In the genomic region with DNA sequence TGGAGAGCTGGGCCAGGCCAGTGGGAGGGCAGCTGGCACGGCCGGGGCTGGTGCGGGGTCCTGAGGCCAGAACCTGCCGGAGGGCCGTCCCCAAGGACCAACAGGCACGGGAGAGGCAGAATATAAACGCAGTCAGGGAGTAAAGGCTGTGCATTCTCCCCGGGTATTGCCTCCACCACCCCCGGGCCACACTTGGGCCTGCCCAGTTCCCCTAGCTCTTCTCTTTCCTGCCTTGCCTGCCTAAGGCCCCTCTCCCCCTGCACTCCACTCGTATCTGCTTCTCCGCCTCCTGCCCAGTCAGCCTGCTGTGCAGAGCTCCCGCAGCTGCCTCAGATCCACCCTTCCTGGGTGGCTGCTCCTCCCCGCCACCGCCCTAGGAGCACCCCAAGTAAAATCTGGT, we compare ENCODE assay signal across 30 cellular contexts. TPM values are rescaled to one million over a fixed set of nuclear protein-coding genes. Genes with fewer than 3 reads are reported as not detected.
A peak's percentile ranks its signal among the peaks of the same experiment; 100 is the strongest.
DNase-seq lines count a peak whose midpoint lies in the region; ATAC-seq and TF ChIP-seq lines count a peak whose summit lies in the region.
"Had no signal": no experiment of that assay in that cellular context is flagged by ENCODE, and none has a peak within 500 bp of the region (broad histone marks: within the 10 kb centered on the region; RNA-seq: fewer than 3 reads in every experiment).

No MANE protein-coding gene starts in this region.

- H3K9me3 ChIP-seq in BLaER1, result peaks cover 27% of the 10 kb centered on the region
- H3K9me3 ChIP-seq in SK-N-MC (ENCODE audit: low read depth, low read length), result no peaks in the 10 kb centered on the region
- H3K9me3 ChIP-seq in mesenchymal stem cell (ENCODE audit: control insufficient read depth, low read length), result no peaks in the 10 kb centered on the region
- H3K9me3 ChIP-seq in endodermal cell (ENCODE audit: control insufficient read depth, low read length), result no peaks in the 10 kb centered on the region
- H3K9me3 ChIP-seq: Caco-2, colonic mucosa, Peyer's patch, sigmoid colon, tibial artery had no signal

- H2BK120ac ChIP-seq in mesenchymal stem cell (ENCODE audit: low read depth, low read length), result no peak overlapping the region

- H3K18ac ChIP-seq in mesenchymal stem cell (ENCODE audit: low read depth in 1 of 2, low read length in 2 of 2), result peak overlapping the region in 1 of 2 experiments; percentile 16

- H3K4me2 ChIP-seq in BLaER1 (peak overlapping the region; percentile 81), mesenchymal stem cell (ENCODE audit: low read length, poor library complexity, severe bottlenecking) (peak overlapping the region; percentile 19)

- H3K4me3 Mint-ChIP-seq in T-cell (no peak overlapping the region), endodermal cell (no peak overlapping the region)
- H3K4me3 Mint-ChIP-seq: activated naive CD8-positive, alpha-beta T cell treated with anti-CD3 and anti-CD28 coated beads for 36 hours; effector memory CD8-positive, alpha-beta T cell; natural killer cell had no signal

- peaks cover 0 to 18% (median 3%) of the 10 kb centered on the region in 3 donors for H3K4me1 Mint-ChIP-seq in T-cell
- H3K4me1 Mint-ChIP-seq in endodermal cell, result peaks cover 10% of the 10 kb centered on the region
- H3K4me1 Mint-ChIP-seq: activated naive CD8-positive, alpha-beta T cell treated with anti-CD3 and anti-CD28 coated beads for 36 hours; natural killer cell had no signal

- H2AFZ ChIP-seq in mesenchymal stem cell (ENCODE audit: low read depth, low read length), result no peak overlapping the region

- peak overlapping the region; percentile 84 for H4K8ac ChIP-seq in mesenchymal stem cell (ENCODE audit: low read length)

- no peaks in the 10 kb centered on the region for H3K27me3 Mint-ChIP-seq in T-cell
- no peaks in the 10 kb centered on the region for H3K27me3 Mint-ChIP-seq in endodermal cell (ENCODE audit: insufficient read depth)
- H3K27me3 Mint-ChIP-seq: activated naive CD8-positive, alpha-beta T cell treated with anti-CD3 and anti-CD28 coated beads for 36 hours; effector memory CD8-positive, alpha-beta T cell had no signal

- H2BK5ac ChIP-seq in mesenchymal stem cell (ENCODE audit: low read depth, low read length, poor library complexity, severe bottlenecking), result no peak overlapping the region

- no peak overlapping the region for H3K27ac Mint-ChIP-seq in T-cell
- H3K27ac Mint-ChIP-seq in endodermal cell, result no peak overlapping the region
- H3K27ac Mint-ChIP-seq: activated naive CD8-positive, alpha-beta T cell treated with anti-CD3 and anti-CD28 coated beads for 36 hours had no signal

- no peaks in the 10 kb centered on the region; the same call in 1 of the 2 replicates for H3K36me3 ChIP-seq in BLaER1
- H3K36me3 ChIP-seq in SK-N-MC (ENCODE audit: insufficient read depth, low read length), result no peaks in the 10 kb centered on the region
- peaks cover 0 to 9% of the 10 kb centered on the region in 2 experiments for H3K36me3 ChIP-seq in mesenchymal stem cell (ENCODE audit: control insufficient read depth in 1 of 2, insufficient read depth in 2 of 2, low read depth in 1 of 2, low read length in 2 of 2)
- H3K36me3 ChIP-seq in endodermal cell (ENCODE audit: control insufficient read depth, insufficient read depth, low read length), result no peaks in the 10 kb centered on the region
- H3K36me3 ChIP-seq: colonic mucosa, Peyer's patch, sigmoid colon, tibial artery, WERI-Rb-1 had no signal

- no peak for ATAC-seq in T-cell (replicated peaks in 1 of 4)
- ATAC-seq: effector memory CD8-positive, alpha-beta T cell; natural killer cell had no signal

- H3K23ac ChIP-seq in mesenchymal stem cell (ENCODE audit: low read length in 2 of 2), result no peak overlapping the region

- no peak overlapping the region for H3K14ac ChIP-seq in mesenchymal stem cell (ENCODE audit: low read length in 2 of 2)

- H3K4me3 ChIP-seq in BLaER1, result no peak overlapping the region
- H3K4me3 ChIP-seq in SK-N-MC, result peak overlapping the region; percentile 38; the same call in 1 of the 2 replicates
- H3K4me3 ChIP-seq in mesenchymal stem cell (ENCODE audit: insufficient read depth in 1 of 2, low read depth in 1 of 2, low read length in 2 of 2), result peak overlapping the region in 1 of 2 experiments; percentile 28
- H3K4me3 ChIP-seq in endodermal cell (ENCODE audit: low read length), result no peak overlapping the region
- H3K4me3 ChIP-seq: colonic mucosa, Peyer's patch, sigmoid colon, tibial artery had no signal

- peak overlapping the region; percentile 4 for H2BK15ac ChIP-seq in mesenchymal stem cell (ENCODE audit: low read depth, poor library complexity, severe bottlenecking)

- H2BK12ac ChIP-seq in mesenchymal stem cell (ENCODE audit: low read length in 2 of 2), result peak overlapping the region in 1 of 2 experiments; percentile 6

- 69% methylated on average over 11 of the region's 14 CpGs for WGBS in mesenchymal stem cell
- WGBS in endodermal cell (ENCODE audit: insufficient coverage in 1 of 2, insufficient read length in 1 of 2), 2 experiments, result 79 to 83% methylated on average over 9 to 14 of the region's 14 CpGs

- H2AK5ac ChIP-seq in mesenchymal stem cell (ENCODE audit: low read length, severe bottlenecking), result no peak overlapping the region

- H4K91ac ChIP-seq in mesenchymal stem cell (ENCODE audit: low read length), result peak overlapping the region; percentile 45

- DNase-seq in SK-N-MC (ENCODE audit: low read depth, low spot score), result no peak
- DNase-seq in mesenchymal stem cell, result no peak
- peak; percentile 72 for DNase-seq in posterior vena cava (ENCODE audit: low spot score)
- DNase-seq in T-cell, result no peak
- DNase-seq in midbrain (lab: John Stamatoyannopoulos, UW), result no peak
- no peak for DNase-seq in endodermal cell
- DNase-seq: activated CD4-positive, alpha-beta T cell treated with anti-CD3 and anti-CD28 coated beads for 48 hours; activated gamma-delta T cell; activated naive CD8-positive, alpha-beta T cell treated with anti-CD3 and anti-CD28 coated beads for 36 hours; anterior cingulate cortex; C1 segment of cervical spinal cord; colonic mucosa; effector memory CD8-positive, alpha-beta T cell; KG1; MM.1S; natural killer cell; NCI-H2029; NCI-H345; NCI-H748 treated with DMSO at 0.1 percent for 48 hours; Peyer's patch; posterior cingulate gyrus; SHP77 treated with DMSO at 0.1 percent for 48 hours; sigmoid colon; stimulated activated CD4-positive, alpha-beta T cell treated with anti-CD3 and anti-CD28 coated beads, Interleukin-4, amount 100 ng/mL, for 24 hours; T-helper 9 cell; tibial artery; WERI-Rb-1 had no signal

- H3K4ac ChIP-seq in mesenchymal stem cell (ENCODE audit: low read depth in 1 of 2, low read length in 2 of 2), result no peak overlapping the region

- POLR2A ChIA-PET in T-cell (lab: Charles Lee), result no interaction called here

- H3K27ac ChIP-seq in BLaER1, result 0 out of 2 replicates have a peak overlapping the region, but pooled peaks have one; percentile 37
- H3K27ac ChIP-seq in SK-N-MC, result peak overlapping the region; percentile 7; the same call in 1 of the 2 replicates
- no peak overlapping the region for H3K27ac ChIP-seq in mesenchymal stem cell (ENCODE audit: low read length, poor library complexity, severe bottlenecking)
- H3K27ac ChIP-seq in endodermal cell (ENCODE audit: low read depth, low read length), result no peak overlapping the region
- H3K27ac ChIP-seq: colonic mucosa, HL-60, Peyer's patch, sigmoid colon, tibial artery, WERI-Rb-1 had no signal

- intact Hi-C loops in posterior vena cava (cut with DNase I), result loop anchor here in 1 of 2 donors (10.0 kb wide), 1 partner anchor 153 kb away; no protein-coding TSS in a partner anchor

- H3K27me3 ChIP-seq in BLaER1 (peaks cover 4% of the 10 kb centered on the region; the same call in 1 of the 2 replicates), mesenchymal stem cell (ENCODE audit: control insufficient read depth in 1 of 2, insufficient read depth in 1 of 2, low read length in 2 of 2) (peaks cover 0 to 19% of the 10 kb centered on the region in 2 experiments), endodermal cell (ENCODE audit: control insufficient read depth, insufficient read depth, low read length, poor library complexity, severe bottlenecking) (no peaks in the 10 kb centered on the region)
- H3K27me3 ChIP-seq: colonic mucosa, Peyer's patch, sigmoid colon had no signal

- CTCF ChIA-PET in T-cell (lab: Charles Lee), result no interaction called here

- peak overlapping the region; percentile 28; the same call in 1 of the 2 replicates for H3K9ac ChIP-seq in BLaER1
- peak overlapping the region; percentile 63 for H3K9ac ChIP-seq in SK-N-MC (ENCODE audit: insufficient read length)
- H3K9ac ChIP-seq in mesenchymal stem cell (ENCODE audit: low read length), result no peak overlapping the region
- no peak overlapping the region for H3K9ac ChIP-seq in endodermal cell (ENCODE audit: extremely low read depth, low read length, poor library complexity, severe bottlenecking)

- peaks cover 13% of the 10 kb centered on the region for H3K79me1 ChIP-seq in mesenchymal stem cell (replicated peaks; ENCODE audit: low read length, poor library complexity, severe bottlenecking)

- peaks cover 49% of the 10 kb centered on the region for H3K4me1 ChIP-seq in BLaER1
- H3K4me1 ChIP-seq in mesenchymal stem cell (ENCODE audit: control insufficient read depth, insufficient read depth, low read depth, low read length), result peaks cover 36% of the 10 kb centered on the region
- H3K4me1 ChIP-seq in endodermal cell (ENCODE audit: control insufficient read depth, insufficient read depth, low read length), result peaks cover 7% of the 10 kb centered on the region
- H3K4me1 ChIP-seq: sigmoid colon, tibial artery had no signal

- H3K9me3 Mint-ChIP-seq in T-cell (no peaks in the 10 kb centered on the region), endodermal cell (peaks cover 20% of the 10 kb centered on the region)
- H3K9me3 Mint-ChIP-seq: natural killer cell had no signal

- TF ChIP-seq CTCF in endodermal cell (conservative IDR thresholded peaks at IDR 0.05), result no peak

- H4K20me1 ChIP-seq in BLaER1, result no peaks in the 10 kb centered on the region

- no peaks in the 10 kb centered on the region for H3K36me3 Mint-ChIP-seq in T-cell
- H3K36me3 Mint-ChIP-seq in endodermal cell (ENCODE audit: low read depth), result peaks cover 12% of the 10 kb centered on the region
- H3K36me3 Mint-ChIP-seq: activated naive CD8-positive, alpha-beta T cell treated with anti-CD3 and anti-CD28 coated beads for 36 hours; natural killer cell had no signal

RNA-seq across cellular contexts. Expression of a gene that starts 5.0 kb away (rescaled TPM):
- polyA plus RNA-seq in mesenchymal stem cell (2013, experiment 1 of 2), result 4.0 TPM
- 3.6 TPM for polyA plus RNA-seq in mesenchymal stem cell (2013, experiment 2 of 2)
- total RNA-seq in posterior vena cava (10 to 100 TPM in 1 of 2 donors, 1 to 10 TPM in 1; 9.7 to 11.2 TPM), T-cell (10 to 100 TPM in 1 of 5 donors, 1 to 10 TPM in 4; 4.5 to 10.5 (median 5.3) TPM), endodermal cell (10 to 100 TPM; 14.7 to 16.9 TPM)
- 4.1 TPM for polyA plus RNA-seq in endodermal cell (2013, experiment 1 of 2)
- polyA plus RNA-seq in endodermal cell (2013, experiment 2 of 2), result 4.6 TPM

Comparison
In these comparisons a context has a peak if more than half of its experiments do, and no peak if none do; other contexts are left out.
1. H3K27ac ChIP-seq: peak in BLaER1 (single experiment) and SK-N-MC (single experiment); none in mesenchymal stem cell (single experiment) and endodermal cell (single experiment).
2. H3K9ac ChIP-seq: peak in BLaER1 (single experiment) and SK-N-MC (single experiment); none in mesenchymal stem cell (single experiment) and endodermal cell (single experiment).